Comparison of ENCODE assay signal across 23 cellular contexts in genomic region chr2:239018291-239019192, GRCh38.
DNase-seq lines count a peak whose midpoint lies in the region; ATAC-seq, FAIRE-seq and TF ChIP-seq lines count a peak whose summit lies in the region.
"Had no signal": no experiment of that assay in that cellular context is flagged by ENCODE, and none has a peak within 500 bp of the region (broad histone marks: within the 10 kb centered on the region; RNA-seq: fewer than 3 reads in every experiment).

No MANE protein-coding gene starts in this region.

- no peak for TF ChIP-seq RAD21 in HepG2 (CRISPR knock-in tag; IDR thresholded peaks at IDR 0.05)

- H3K79me2 ChIP-seq in HepG2 (ENCODE audit: insufficient read depth, low read length): no peaks in the 10 kb centered on the region

- no peak overlapping the region for H2AFZ ChIP-seq in HepG2 (ENCODE audit: low read length)
- H2AFZ ChIP-seq: GM23248 had no signal

- no peak overlapping the region for H3K27ac ChIP-seq in HepG2 (ENCODE audit: extremely low read length, insufficient read depth, low read length)
- no peak overlapping the region for H3K27ac ChIP-seq in right lobe of liver
- H3K27ac ChIP-seq in sigmoid colon: no peak overlapping the region
- H3K27ac ChIP-seq: C4-2B, GM23248 had no signal

- no peak for FAIRE-seq in HepG2 (lab: Jason Lieb, UNC)
- FAIRE-seq: G401.6, RCC 7860 had no signal

- in situ Hi-C loops in HepG2 (cut with HindIII; ENCODE audit: extremely low pct_ligation_motif_present, low pct_unique_long_range_greater_than_20kb): no loop called here

- DNase-seq in HepG2 (ENCODE audit: low spot score): no peak
- DNase-seq in right lobe of liver: no peak
- DNase-seq in mesenteric fat pad (ENCODE audit: low spot score): peak; percentile 72
- DNase-seq in sigmoid colon: peak; percentile 46
- DNase-seq in NCI-H2107 treated with DMSO at 0.1 percent for 48 hours (lab: John Stamatoyannopoulos, UW; ENCODE audit: unreplicated experiment): no peak
- DNase-seq: Caco-2; CD8-positive, alpha-beta T cell; GM23248; H7; Karpas-422; NCI-H1092; NCI-H1436; NCI-H187 treated with DMSO at 0.1 percent for 48 hours; NCI-H2107; NCI-H446; NCI-H524 treated with DMSO at 0.1 percent for 48 hours; NCI-H774; SK-N-SH had no signal

- no peak overlapping the region for H3K4me2 ChIP-seq in HepG2 (ENCODE audit: low read depth, low read length)
- H3K4me2 ChIP-seq: SK-N-SH had no signal

- H3K9ac ChIP-seq in HepG2 (ENCODE audit: insufficient read depth, low read depth, low read length): no peak overlapping the region
- H3K9ac ChIP-seq: GM23248, SK-N-SH had no signal

- H3K9me3 ChIP-seq in HepG2 (ENCODE audit: low read length) (no peaks in the 10 kb centered on the region), right lobe of liver (no peaks in the 10 kb centered on the region), sigmoid colon (no peaks in the 10 kb centered on the region)
- H3K9me3 ChIP-seq: Caco-2, SK-N-SH had no signal

- H4K20me1 ChIP-seq in HepG2 (ENCODE audit: insufficient read depth, low read length): no peaks in the 10 kb centered on the region; the same call in none of the 2 replicates

- peaks cover 12 to 77% of the 10 kb centered on the region in 2 experiments for H3K27me3 ChIP-seq in HepG2 (ENCODE audit: control insufficient read depth in 1 of 2, insufficient read depth in 2 of 2, low read length in 2 of 2)
- H3K27me3 ChIP-seq in right lobe of liver: no peaks in the 10 kb centered on the region
- peaks cover 0 to 7% (median 0%) of the 10 kb centered on the region in 3 donors for H3K27me3 ChIP-seq in sigmoid colon

- no peaks in the 10 kb centered on the region for H3K36me3 ChIP-seq in HepG2 (replicated peaks in 1 of 2; ENCODE audit: control insufficient read depth in 1 of 2, insufficient read depth in 2 of 2, low read length in 2 of 2)
- no peaks in the 10 kb centered on the region for H3K36me3 ChIP-seq in right lobe of liver
- no peaks in the 10 kb centered on the region for H3K36me3 ChIP-seq in sigmoid colon

- ATAC-seq in HepG2 (no peak), right lobe of liver (no peak), HG03442 (IDR thresholded peaks at IDR 0.05; ENCODE audit: unreplicated experiment) (no peak), HG02759 (IDR thresholded peaks at IDR 0.05; ENCODE audit: unreplicated experiment) (no peak)
- ATAC-seq: CD8-positive, alpha-beta T cell had no signal

- POLR2A ChIA-PET in HepG2 (lab: Yijun Ruan, JAX): no interaction called here

- intact Hi-C loops in HepG2 (cut with micrococcal nuclease; ENCODE audit: unreplicated experiment) (no loop called here), right lobe of liver (cut with DNase I) (no loop called here), sigmoid colon (cut with DNase I) (no loop called here)

- H3K4me1 ChIP-seq in HepG2 (ENCODE audit: insufficient read depth, low read length): no peaks in the 10 kb centered on the region
- H3K4me1 ChIP-seq in right lobe of liver: no peaks in the 10 kb centered on the region
- H3K4me1 ChIP-seq in sigmoid colon: peaks cover 0 to 22% (median 17%) of the 10 kb centered on the region in 4 donors
- H3K4me1 ChIP-seq: Caco-2 had no signal

- H3K4me3 ChIP-seq in HepG2 (replicated peaks in 1 of 3; ENCODE audit: insufficient read depth in 1 of 3, low read depth in 2 of 3, low read length in 3 of 3) (no peak overlapping the region), right lobe of liver (no peak overlapping the region), sigmoid colon (no peak overlapping the region)
- H3K4me3 ChIP-seq: GM23248 had no signal

- WGBS in HepG2 (ENCODE audit: low lambda C conversion rate): 46% methylated on average over 15 of the region's 16 CpGs
- 74% methylated on average over 7 of the region's 16 CpGs for WGBS in right lobe of liver (ENCODE audit: insufficient coverage, low coverage, low lambda C conversion rate, missing lambda C conversion rate)
- WGBS in sigmoid colon, 2 donors: 73 to 78% methylated on average over 16 of the region's 16 CpGs

- no TSS peak for BruUV-seq in HepG2 (replicated peaks; lab: Mats Ljungman, UMichigan)

- TF ChIP-seq CTCF in HepG2 (CRISPR knock-in tag; IDR thresholded peaks at IDR 0.05): no peak
- TF ChIP-seq CTCF in right lobe of liver (IDR thresholded peaks at IDR 0.05): no peak
- TF ChIP-seq CTCF in sigmoid colon (IDR thresholded peaks at IDR 0.05): no peak

- TF ChIP-seq EP300 in HepG2 (IDR thresholded peaks at IDR 0.05; ENCODE audit: low read depth in 2 of 2, low read length in 2 of 2): no peak
- TF ChIP-seq EP300 in HepG2 (CRISPR knock-in tag; IDR thresholded peaks at IDR 0.05; ENCODE audit: borderline replicate concordance): no peak
- no peak for TF ChIP-seq EP300 in sigmoid colon (IDR thresholded peaks at IDR 0.05)

- CTCF ChIA-PET in HepG2 (lab: Yijun Ruan, JAX; ENCODE audit: low intra/inter-chr PET ratio, low total read pairs): no interaction called here

- TF ChIP-seq POLR2A in HepG2 (IDR thresholded peaks at IDR 0.05; ENCODE audit: insufficient read depth in 1 of 2, low read depth in 2 of 2, low read length in 2 of 2): no peak
- no peak for TF ChIP-seq POLR2A in right lobe of liver (IDR thresholded peaks at IDR 0.05)
- no peak for TF ChIP-seq POLR2A in sigmoid colon (IDR thresholded peaks at IDR 0.05)

TF ChIP-seq in HepG2, 621 proteins besides CTCF, POLR2A, EP300 and RAD21:
- TF ChIP-seq ZSCAN30 (CRISPR knock-in tag; IDR thresholded peaks at IDR 0.05) (no peak), ZNF17 (CRISPR knock-in tag; IDR thresholded peaks at IDR 0.05) (no peak), MNT (IDR thresholded peaks at IDR 0.05) (peak; percentile 88), ZNF142 (CRISPR knock-in tag; IDR thresholded peaks at IDR 0.05) (no peak), ZC3H13 (CRISPR knock-in tag; IDR thresholded peaks at IDR 0.05) (no peak)

Comparison
In these comparisons a context has a peak if more than half of its experiments do, and no peak if none do; other contexts are left out.
1. DNase-seq: peak in mesenteric fat pad (single experiment) and sigmoid colon (single experiment); none in HepG2 (single experiment), right lobe of liver (0 of 3) and NCI-H2107 treated with DMSO at 0.1 percent for 48 hours (single experiment).